20 cellular contexts compared by ENCODE assay signal in the genomic region with DNA sequence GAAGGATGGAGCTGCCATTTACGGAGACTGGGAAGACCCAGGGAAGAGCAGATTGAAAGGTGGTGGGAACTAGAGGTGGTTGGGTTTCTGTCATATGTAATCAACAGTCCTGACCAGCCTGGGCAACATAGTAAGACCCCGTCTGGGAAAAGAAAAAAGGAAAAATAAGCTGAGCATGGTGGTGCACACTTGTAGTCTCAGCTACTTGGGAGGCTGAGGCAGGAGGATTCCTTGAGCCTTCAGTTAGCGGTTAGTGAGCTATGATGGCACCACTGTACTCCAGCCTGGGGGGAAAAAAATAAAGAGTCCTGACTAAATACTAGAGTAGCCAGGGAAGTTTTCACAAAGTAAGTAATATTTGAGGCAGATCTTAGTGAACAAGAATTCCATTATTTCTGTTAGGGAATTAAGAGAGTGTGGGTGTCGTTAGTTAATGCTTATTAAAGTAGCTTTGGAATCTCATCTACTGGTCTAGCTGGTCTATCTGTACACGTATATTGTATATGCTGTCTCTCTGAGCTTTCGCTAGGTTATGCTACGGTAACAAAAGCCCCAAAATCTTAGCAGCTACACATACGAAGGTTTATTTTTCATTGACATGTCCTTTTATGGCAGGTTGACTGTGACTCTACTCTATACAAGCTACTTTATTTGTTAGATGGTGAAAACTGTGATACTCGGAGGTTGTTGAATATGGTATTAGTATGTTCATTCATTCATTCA. TPM values are rescaled to one million over a fixed set of nuclear protein-coding genes. Genes with fewer than 3 reads are reported as not detected.
"Had no signal": no experiment of that assay in that cellular context is flagged by ENCODE, and none has a peak within 500 bp of the region (broad histone marks: within the 10 kb centered on the region; RNA-seq: fewer than 3 reads in every experiment).

No MANE protein-coding gene starts in this region.

- ATAC-seq: activated naive CD8-positive, alpha-beta T cell treated with anti-CD3 and anti-CD28 coated beads, Interleukin-2, amount 50 U/mL, for 24 hours; naive thymus-derived CD8-positive, alpha-beta T cell; right cardiac atrium; T-helper 17 cell had no signal

- H3K27me3 Mint-ChIP-seq: activated CD4-positive, alpha-beta T cell treated with anti-CD3 and anti-CD28 coated beads, Interleukin-2, amount 10 ng/mL, durations not matched to agents 7 days and 5 days; activated naive CD8-positive, alpha-beta T cell treated with anti-CD3 and anti-CD28 coated beads, Interleukin-2, amount 50 U/mL, for 24 hours; naive thymus-derived CD8-positive, alpha-beta T cell; T-helper 17 cell had no signal

- DNase-seq: activated CD4-positive, CD25-positive, alpha-beta regulatory T cell; activated naive CD4-positive, alpha-beta T cell treated with anti-CD3 and anti-CD28 coated beads for 36 hours; activated naive CD8-positive, alpha-beta T cell treated with anti-CD3 and anti-CD28 coated beads, Interleukin-2, amount 50 U/mL, for 24 hours; activated T-cell treated with anti-CD3 and anti-CD28 coated beads, Interleukin-2, amount 50 U/mL, for 1 hour; hippocampal formation; left ventricle myocardium inferior; mesenchymal stem cell; nucleus accumbens; stimulated activated CD4-positive, alpha-beta T cell treated with anti-CD3 and anti-CD28 coated beads, Interleukin-4, amount 100 ng/mL, for 4 hours; stimulated activated CD8-positive, alpha-beta memory T cell treated with anti-CD3 and anti-CD28 coated beads, Interleukin-4, amount 100 ng/mL, for 48 hours; stimulated activated naive CD4-positive, alpha-beta T cell treated with Interleukin-2 at 50 U/mL for 16 hours; substantia nigra; T-helper 17 cell had no signal

- H3K4me3 Mint-ChIP-seq: activated CD4-positive, alpha-beta T cell treated with anti-CD3 and anti-CD28 coated beads, Interleukin-2, amount 10 ng/mL, durations not matched to agents 7 days and 5 days; activated naive CD4-positive, alpha-beta T cell treated with anti-CD3 and anti-CD28 coated beads for 36 hours; activated naive CD8-positive, alpha-beta T cell treated with anti-CD3 and anti-CD28 coated beads, Interleukin-2, amount 50 U/mL, for 24 hours; naive thymus-derived CD8-positive, alpha-beta T cell; T-helper 17 cell had no signal

- H3K4me1 Mint-ChIP-seq: activated CD4-positive, alpha-beta T cell treated with anti-CD3 and anti-CD28 coated beads, Interleukin-2, amount 10 ng/mL, durations not matched to agents 7 days and 5 days; activated naive CD8-positive, alpha-beta T cell treated with anti-CD3 and anti-CD28 coated beads, Interleukin-2, amount 50 U/mL, for 24 hours; naive thymus-derived CD8-positive, alpha-beta T cell; T-helper 17 cell had no signal

- H3K27me3 ChIP-seq: ascending aorta had no signal

- H3K36me3 ChIP-seq: prostate gland had no signal

- H3K36me3 Mint-ChIP-seq: naive thymus-derived CD8-positive, alpha-beta T cell had no signal

- H3K27ac Mint-ChIP-seq: activated CD4-positive, alpha-beta T cell treated with anti-CD3 and anti-CD28 coated beads, Interleukin-2, amount 10 ng/mL, durations not matched to agents 7 days and 5 days; activated naive CD4-positive, alpha-beta T cell treated with anti-CD3 and anti-CD28 coated beads for 36 hours; activated naive CD8-positive, alpha-beta T cell treated with anti-CD3 and anti-CD28 coated beads, Interleukin-2, amount 50 U/mL, for 24 hours; activated T-helper 2 cell treated with anti-CD3 and anti-CD28 coated beads, Interferon-gamma antibody, Interleukin-2, Interleukin-4, amounts not matched to agents 10 μg/mL and 5 μg/mL and 100 μg/mL, durations not matched to agents 14 hours and 24 hours and 36 hours; naive thymus-derived CD8-positive, alpha-beta T cell; T-helper 17 cell had no signal

- H3K9me3 Mint-ChIP-seq: activated CD4-positive, alpha-beta T cell treated with anti-CD3 and anti-CD28 coated beads, Interleukin-2, amount 10 ng/mL, durations not matched to agents 7 days and 5 days; activated naive CD4-positive, alpha-beta T cell treated with anti-CD3 and anti-CD28 coated beads for 36 hours; activated naive CD8-positive, alpha-beta T cell treated with anti-CD3 and anti-CD28 coated beads, Interleukin-2, amount 50 U/mL, for 24 hours; activated T-helper 2 cell treated with anti-CD3 and anti-CD28 coated beads, Interferon-gamma antibody, Interleukin-2, Interleukin-4, amounts not matched to agents 10 μg/mL and 5 μg/mL and 100 μg/mL, durations not matched to agents 14 hours and 24 hours and 36 hours; naive thymus-derived CD8-positive, alpha-beta T cell had no signal

- H3K9me3 ChIP-seq: ascending aorta, left ventricle myocardium inferior, prostate gland had no signal

- H3K4me2 ChIP-seq: smooth muscle cell had no signal

- H3K27ac ChIP-seq: ascending aorta, left ventricle myocardium inferior, prostate gland had no signal

- H3K4me1 ChIP-seq: prostate gland had no signal

- H3K4me3 ChIP-seq: ascending aorta, left ventricle myocardium inferior, prostate gland, smooth muscle cell had no signal

RNA-seq across cellular contexts. Expression of a gene that starts 57.7 kb away (rescaled TPM):
- polyA plus RNA-seq: right cardiac atrium had no signal
